In the genomic region with DNA sequence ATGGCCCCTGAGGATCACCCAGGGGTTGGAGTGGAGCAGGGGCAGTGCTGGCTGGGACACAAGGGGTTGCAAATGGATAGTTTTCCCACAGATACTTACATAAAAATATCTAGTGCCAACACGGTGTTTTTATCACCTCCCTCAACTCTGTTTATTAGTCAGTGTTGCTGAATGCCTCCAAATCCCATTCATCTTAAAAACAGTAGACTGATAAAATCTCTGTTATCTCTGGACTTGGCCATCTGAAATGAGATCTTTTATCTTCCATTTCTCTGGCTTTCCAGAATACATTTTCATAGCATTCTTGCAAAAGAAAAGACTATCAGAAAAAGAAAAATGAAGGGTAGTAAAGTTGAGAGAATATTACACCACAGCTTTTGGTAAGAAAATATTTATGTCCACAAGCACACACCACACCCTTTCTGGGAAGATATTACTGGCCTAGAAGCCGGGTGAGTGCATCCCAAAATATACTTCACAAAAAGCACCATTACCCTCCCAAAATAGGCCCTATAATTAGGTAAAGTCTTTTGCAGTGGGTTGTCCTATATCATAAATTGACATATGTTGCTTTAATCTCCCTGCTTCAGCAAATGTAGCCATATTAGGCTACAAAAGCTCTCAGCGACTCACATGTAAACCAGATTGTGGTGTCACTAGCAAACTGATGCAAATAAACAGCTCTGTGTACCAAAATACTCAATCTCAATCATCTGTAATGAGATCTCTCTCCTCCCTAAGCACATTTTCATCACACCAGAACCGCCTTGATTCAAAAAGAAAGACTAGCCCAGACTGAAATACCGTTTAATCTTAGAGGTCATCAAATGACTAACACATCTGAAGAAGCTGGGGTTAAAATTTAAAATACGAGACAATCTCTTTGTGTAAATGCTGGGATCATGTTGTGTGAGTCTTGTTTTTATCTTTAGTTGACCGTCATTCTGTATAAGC, we compare ENCODE assay signal across 13 cellular contexts.
A peak's percentile ranks its signal among the peaks of the same experiment; 100 is the strongest.
DNase-seq lines count a peak whose midpoint lies in the region; ATAC-seq and TF ChIP-seq lines count a peak whose summit lies in the region.
"Had no signal": no experiment of that assay in that cellular context is flagged by ENCODE, and none has a peak within 500 bp of the region (broad histone marks: within the 10 kb centered on the region; RNA-seq: fewer than 3 reads in every experiment).

No MANE protein-coding gene starts in this region.

- no peak overlapping the region for H3K4me3 ChIP-seq in CD8-positive, alpha-beta T cell (ENCODE audit: low read depth, low read length)
- H3K4me3 ChIP-seq in mucosa of descending colon = no peak overlapping the region

- H3K27me3 ChIP-seq in CD8-positive, alpha-beta T cell (ENCODE audit: insufficient read depth, low read length) = no peaks in the 10 kb centered on the region

- H3K27ac Mint-ChIP-seq in CD8-positive, alpha-beta T cell = peak overlapping the region; percentile 83
- peak overlapping the region; percentile 78 for H3K27ac Mint-ChIP-seq in activated naive CD8-positive, alpha-beta T cell treated with anti-CD3 and anti-CD28 coated beads for 36 hours
- peak overlapping the region in 1 of 2 donors; percentile 97 for H3K27ac Mint-ChIP-seq in natural killer cell treated with Interleukin-12 subunit alpha and Interleukin-12 subunit beta and Interleukin-15 and Interleukin-18, amount 100 ng/mL, for 72 hours

- intact Hi-C loops in CD8-positive, alpha-beta T cell (cut with DNase I, micrococcal nuclease) = loop anchor here in 1 of 2 experiments (1.0 to 2.0 kb wide), 2 partner anchors 9 to 14 kb away; no protein-coding TSS in a partner anchor
- intact Hi-C loops in mucosa of descending colon (cut with DNase I, micrococcal nuclease) = no loop called here

- POLR2A ChIA-PET in CD8-positive, alpha-beta T cell (lab: Charles Lee) = interaction anchor here (0.9 to 1.8 kb wide), 5 partner anchors 10 to 97 kb away, joined by 3 to 8 read pairs (median 5); a partner anchor contains a TSS

- H3K4me1 ChIP-seq in CD8-positive, alpha-beta T cell (ENCODE audit: insufficient read depth, low read length) = peaks cover 81% of the 10 kb centered on the region
- H3K4me1 ChIP-seq in mucosa of descending colon (ENCODE audit: low read depth) = no peaks in the 10 kb centered on the region

- no peaks in the 10 kb centered on the region for H3K36me3 ChIP-seq in CD8-positive, alpha-beta T cell (ENCODE audit: insufficient read depth, low read length)
- no peaks in the 10 kb centered on the region for H3K36me3 ChIP-seq in mucosa of descending colon (ENCODE audit: low read depth)

- no peak for TF ChIP-seq CTCF in CD8-positive, alpha-beta T cell (IDR thresholded peaks at IDR 0.05)
- TF ChIP-seq CTCF in mucosa of descending colon (IDR thresholded peaks at IDR 0.05) = no peak

- H3K27me3 Mint-ChIP-seq in CD8-positive, alpha-beta T cell (ENCODE audit: low read depth) = no peaks in the 10 kb centered on the region
- no peaks in the 10 kb centered on the region for H3K27me3 Mint-ChIP-seq in activated naive CD8-positive, alpha-beta T cell treated with anti-CD3 and anti-CD28 coated beads for 36 hours
- H3K27me3 Mint-ChIP-seq in natural killer cell treated with Interleukin-12 subunit alpha and Interleukin-12 subunit beta and Interleukin-15 and Interleukin-18, amount 100 ng/mL, for 72 hours = no peaks in the 10 kb centered on the region
- H3K27me3 Mint-ChIP-seq: type B pancreatic cell had no signal

- no peak for DNase-seq in CD8-positive, alpha-beta T cell
- DNase-seq in LHCN-M2 (ENCODE audit: low read depth) = peak; percentile 49
- no peak for DNase-seq in activated naive CD8-positive, alpha-beta T cell treated with anti-CD3 and anti-CD28 coated beads for 36 hours
- no peak for DNase-seq in natural killer cell treated with Interleukin-12 subunit alpha and Interleukin-12 subunit beta and Interleukin-15 and Interleukin-18, amount 100 ng/mL, for 72 hours (ENCODE audit: low spot score)
- no peak for DNase-seq in foreskin melanocyte
- DNase-seq in mucosa of descending colon = no peak
- no peak for DNase-seq in T-helper 9 cell
- DNase-seq: activated CD4-positive, alpha-beta T cell treated with anti-CD3 and anti-CD28 coated beads, Interleukin-2, amount 50 U/mL, for 4 hours; cerebellar nuclear complex; GOT3; NCI-H1417 had no signal

- H3K36me3 Mint-ChIP-seq in CD8-positive, alpha-beta T cell = peaks cover 66% of the 10 kb centered on the region
- H3K36me3 Mint-ChIP-seq in activated naive CD8-positive, alpha-beta T cell treated with anti-CD3 and anti-CD28 coated beads for 36 hours = peaks cover 69% of the 10 kb centered on the region
- peaks cover 10% of the 10 kb centered on the region for H3K36me3 Mint-ChIP-seq in natural killer cell treated with Interleukin-12 subunit alpha and Interleukin-12 subunit beta and Interleukin-15 and Interleukin-18, amount 100 ng/mL, for 72 hours

- H3K9me3 Mint-ChIP-seq in CD8-positive, alpha-beta T cell = no peaks in the 10 kb centered on the region
- peaks cover 3% of the 10 kb centered on the region for H3K9me3 Mint-ChIP-seq in activated naive CD8-positive, alpha-beta T cell treated with anti-CD3 and anti-CD28 coated beads for 36 hours
- no peaks in the 10 kb centered on the region for H3K9me3 Mint-ChIP-seq in natural killer cell treated with Interleukin-12 subunit alpha and Interleukin-12 subunit beta and Interleukin-15 and Interleukin-18, amount 100 ng/mL, for 72 hours
- H3K9me3 Mint-ChIP-seq: type B pancreatic cell had no signal

- no peak overlapping the region for H3K27ac ChIP-seq in CD8-positive, alpha-beta T cell (ENCODE audit: low read depth, low read length)

- no peak for ATAC-seq in CD8-positive, alpha-beta T cell
- peak in 1 of 2 donors; percentile 72 for ATAC-seq in natural killer cell treated with Interleukin-12 subunit alpha and Interleukin-12 subunit beta and Interleukin-15 and Interleukin-18, amount 100 ng/mL, for 72 hours
- no peak for ATAC-seq in GM18517 (IDR thresholded peaks at IDR 0.05; ENCODE audit: unreplicated experiment)
- no peak for ATAC-seq in mucosa of descending colon

- CTCF ChIA-PET in CD8-positive, alpha-beta T cell (lab: Charles Lee) = interaction anchor here (0.6 to 2.5 kb wide), 15 partner anchors 8 to 241 kb away, joined by 3 to 9 read pairs (median 3); no protein-coding TSS in a partner anchor

- peak overlapping the region; percentile 16 for H3K4me3 Mint-ChIP-seq in CD8-positive, alpha-beta T cell
- no peak overlapping the region for H3K4me3 Mint-ChIP-seq in activated naive CD8-positive, alpha-beta T cell treated with anti-CD3 and anti-CD28 coated beads for 36 hours
- H3K4me3 Mint-ChIP-seq in natural killer cell treated with Interleukin-12 subunit alpha and Interleukin-12 subunit beta and Interleukin-15 and Interleukin-18, amount 100 ng/mL, for 72 hours = peak overlapping the region; percentile 82
- H3K4me3 Mint-ChIP-seq: type B pancreatic cell had no signal

- no peaks in the 10 kb centered on the region for H3K9me3 ChIP-seq in CD8-positive, alpha-beta T cell (ENCODE audit: low read length)
- H3K9me3 ChIP-seq in mucosa of descending colon = no peaks in the 10 kb centered on the region

- peaks cover 92% of the 10 kb centered on the region for H3K4me1 Mint-ChIP-seq in CD8-positive, alpha-beta T cell (ENCODE audit: low read depth)
- H3K4me1 Mint-ChIP-seq in activated naive CD8-positive, alpha-beta T cell treated with anti-CD3 and anti-CD28 coated beads for 36 hours = peaks cover 85% of the 10 kb centered on the region
- peaks cover 82 to 85% of the 10 kb centered on the region in 2 donors for H3K4me1 Mint-ChIP-seq in natural killer cell treated with Interleukin-12 subunit alpha and Interleukin-12 subunit beta and Interleukin-15 and Interleukin-18, amount 100 ng/mL, for 72 hours (ENCODE audit: low read depth in 2 of 2)
